ENCODE assay signal across 1 cellular context in the genomic region with DNA sequence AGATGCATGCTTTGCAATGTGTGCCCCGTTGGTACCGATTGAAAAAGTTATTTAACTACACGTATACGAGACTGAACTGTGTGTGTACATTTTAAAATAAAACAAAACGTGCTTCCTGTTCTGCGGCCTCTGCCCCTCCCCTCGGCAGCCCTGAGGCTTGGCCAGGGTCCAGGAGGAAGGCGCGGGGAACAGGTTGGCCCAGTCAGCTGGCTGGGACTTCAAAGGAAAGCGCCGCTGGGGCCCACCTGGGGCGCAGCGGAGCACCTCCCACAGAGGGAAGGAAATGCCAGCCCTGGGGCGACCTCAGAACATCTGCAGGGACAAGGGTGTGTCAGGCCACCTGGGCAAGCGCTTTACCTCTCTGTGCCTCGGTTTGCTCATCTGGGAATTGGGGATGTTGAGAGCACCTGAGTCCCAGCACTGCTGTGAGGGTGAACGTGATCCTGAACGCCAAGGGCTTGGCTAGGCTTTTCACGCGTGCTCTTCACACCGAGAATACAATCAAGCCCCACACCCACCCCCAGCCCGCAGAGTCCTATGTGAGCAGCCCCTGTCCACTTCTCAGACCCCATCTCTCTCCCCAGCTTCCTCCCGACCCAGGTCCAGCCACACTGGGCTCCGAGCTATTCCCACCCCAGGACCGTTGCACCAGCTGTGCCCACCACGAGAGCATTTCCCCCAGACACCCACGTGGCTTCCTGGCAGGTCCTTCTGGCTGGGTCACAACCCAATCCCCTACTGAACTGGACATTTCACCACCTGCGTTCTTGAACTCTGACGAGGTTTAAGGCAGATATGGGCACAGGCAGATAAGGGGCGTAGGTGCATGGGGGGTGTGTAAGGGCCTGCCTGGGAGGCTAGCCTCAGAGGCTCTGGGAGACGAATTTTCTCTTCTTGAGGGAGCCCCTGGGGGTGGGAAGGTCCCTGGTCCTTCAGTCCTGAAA.
TF ChIP-seq lines count a peak whose summit lies in the region.

No MANE protein-coding gene starts in this region.

TF ChIP-seq in HEK293, 187 proteins besides CTCF, POLR2A, EP300 and RAD21 (continued from another document and continues in another):
- TF ChIP-seq ZNF544 (tag by site-specific recombination; IDR thresholded peaks at IDR 0.05) (no peak), ZNF670 (tag by site-specific recombination; IDR thresholded peaks at IDR 0.05; ENCODE audit: low read depth) (no peak), ZNF292 (tag by site-specific recombination; IDR thresholded peaks at IDR 0.05; ENCODE audit: borderline replicate concordance, low read depth) (no peak), ZNF473 (tag by site-specific recombination; IDR thresholded peaks at IDR 0.05) (no peak), ZNF747 (tag by site-specific recombination; IDR thresholded peaks at IDR 0.05) (no peak), ZEB2 (tag by site-specific recombination; IDR thresholded peaks at IDR 0.05) (peak; percentile 49; the same call in 1 of the 2 replicates), ZNF2 (tag by site-specific recombination; IDR thresholded peaks at IDR 0.05) (no peak), HOXA7 (CRISPR knock-in tag; IDR thresholded peaks at IDR 0.05; ENCODE audit: borderline replicate concordance) (no peak), ZBTB8A (tag by site-specific recombination; IDR thresholded peaks at IDR 0.05) (peak; percentile 66), ZBTB1 (tag by site-specific recombination; IDR thresholded peaks at IDR 0.05) (no peak), PBX3 (CRISPR knock-in tag; IDR thresholded peaks at IDR 0.05) (no peak), SCRT2 (tag by site-specific recombination; IDR thresholded peaks at IDR 0.05) (peak; percentile 97), ZFP41 (tag by site-specific recombination; IDR thresholded peaks at IDR 0.05; ENCODE audit: borderline replicate concordance) (no peak), SP2 (tag by site-specific recombination; IDR thresholded peaks at IDR 0.05) (0 out of 2 replicates have a peak, but pooled peaks have one; percentile 18), FEZF1 (tag by site-specific recombination; IDR thresholded peaks at IDR 0.05) (no peak), PRDM6 (tag by site-specific recombination; IDR thresholded peaks at IDR 0.05) (no peak), BCL11A (tag by site-specific recombination; IDR thresholded peaks at IDR 0.05; ENCODE audit: low read depth) (no peak), GLIS1 (tag by site-specific recombination; IDR thresholded peaks at IDR 0.05) (peak; percentile 99), ZNF354C (tag by site-specific recombination; IDR thresholded peaks at IDR 0.05; ENCODE audit: borderline replicate concordance, low read depth) (no peak), ZNF394 (tag by site-specific recombination; IDR thresholded peaks at IDR 0.05; ENCODE audit: borderline replicate concordance) (peak; percentile 73), ZNF623 (tag by site-specific recombination; IDR thresholded peaks at IDR 0.05) (peak; percentile 80), ZNF701 (tag by site-specific recombination; IDR thresholded peaks at IDR 0.05) (no peak), ZNF37A (tag by site-specific recombination; IDR thresholded peaks at IDR 0.05) (no peak), SP7 (tag by site-specific recombination; IDR thresholded peaks at IDR 0.05) (peak; percentile 80), ZBTB48 (tag by site-specific recombination; IDR thresholded peaks at IDR 0.05) (no peak), ZNF274 (IDR thresholded peaks at IDR 0.05; ENCODE audit: low read length) (no peak), ZNF274 (tag by site-specific recombination; IDR thresholded peaks at IDR 0.05; ENCODE audit: borderline replicate concordance) (no peak), ZNF350 (tag by site-specific recombination; IDR thresholded peaks at IDR 0.05) (no peak), ZNF239 (tag by site-specific recombination; IDR thresholded peaks at IDR 0.05) (no peak), HOXD13 (CRISPR knock-in tag; IDR thresholded peaks at IDR 0.05; ENCODE audit: borderline replicate concordance) (no peak), ZNF175 (tag by site-specific recombination; IDR thresholded peaks at IDR 0.05) (no peak), ZNF248 (tag by site-specific recombination; IDR thresholded peaks at IDR 0.05) (no peak), ZNF174 (tag by site-specific recombination; IDR thresholded peaks at IDR 0.05) (no peak), PRDM10 (tag by site-specific recombination; IDR thresholded peaks at IDR 0.05) (no peak), ZNF585B (tag by site-specific recombination; IDR thresholded peaks at IDR 0.05) (no peak), GLI4 (tag by site-specific recombination; IDR thresholded peaks at IDR 0.05) (no peak), MZF1 (tag by site-specific recombination; IDR thresholded peaks at IDR 0.05; ENCODE audit: borderline replicate concordance) (no peak), ZNF169 (tag by site-specific recombination; IDR thresholded peaks at IDR 0.05) (no peak), ZNF768 (tag by site-specific recombination; IDR thresholded peaks at IDR 0.05) (no peak), KLF10 (tag by site-specific recombination; IDR thresholded peaks at IDR 0.05) (peak; percentile 84), ZNF302 (tag by site-specific recombination; IDR thresholded peaks at IDR 0.05; ENCODE audit: low read depth) (no peak), ZNF660 (tag by site-specific recombination; IDR thresholded peaks at IDR 0.05) (no peak), ZNF596 (tag by site-specific recombination; IDR thresholded peaks at IDR 0.05) (no peak), ZNF501 (tag by site-specific recombination; IDR thresholded peaks at IDR 0.05) (0 out of 2 replicates have a peak, but pooled peaks have one; percentile 27), ZSCAN30 (tag by site-specific recombination; IDR thresholded peaks at IDR 0.05) (peak; percentile 61; the same call in 1 of the 2 replicates), ZNF530 (tag by site-specific recombination; IDR thresholded peaks at IDR 0.05; ENCODE audit: low read depth) (no peak), SALL2 (tag by site-specific recombination; IDR thresholded peaks at IDR 0.05; ENCODE audit: borderline replicate concordance) (no peak), SP3 (tag by site-specific recombination; IDR thresholded peaks at IDR 0.05) (no peak), ZNF629 (tag by site-specific recombination; IDR thresholded peaks at IDR 0.05) (no peak), ZNF792 (tag by site-specific recombination; IDR thresholded peaks at IDR 0.05) (no peak; the same call in 1 of the 2 replicates), ZNF664 (tag by site-specific recombination; IDR thresholded peaks at IDR 0.05) (no peak), ZNF610 (tag by site-specific recombination; IDR thresholded peaks at IDR 0.05; ENCODE audit: borderline replicate concordance) (peak; percentile 52; the same call in 1 of the 2 replicates)
- TF ChIP-seq, protein P1, sequence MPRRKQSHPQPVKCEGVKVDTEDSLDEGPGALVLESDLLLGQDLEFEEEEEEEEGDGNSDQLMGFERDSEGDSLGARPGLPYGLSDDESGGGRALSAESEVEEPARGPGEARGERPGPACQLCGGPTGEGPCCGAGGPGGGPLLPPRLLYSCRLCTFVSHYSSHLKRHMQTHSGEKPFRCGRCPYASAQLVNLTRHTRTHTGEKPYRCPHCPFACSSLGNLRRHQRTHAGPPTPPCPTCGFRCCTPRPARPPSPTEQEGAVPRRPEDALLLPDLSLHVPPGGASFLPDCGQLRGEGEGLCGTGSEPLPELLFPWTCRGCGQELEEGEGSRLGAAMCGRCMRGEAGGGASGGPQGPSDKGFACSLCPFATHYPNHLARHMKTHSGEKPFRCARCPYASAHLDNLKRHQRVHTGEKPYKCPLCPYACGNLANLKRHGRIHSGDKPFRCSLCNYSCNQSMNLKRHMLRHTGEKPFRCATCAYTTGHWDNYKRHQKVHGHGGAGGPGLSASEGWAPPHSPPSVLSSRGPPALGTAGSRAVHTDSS (tag by site-specific recombination; IDR thresholded peaks at IDR 0.05) = no peak
- TF ChIP-seq, protein P2, sequence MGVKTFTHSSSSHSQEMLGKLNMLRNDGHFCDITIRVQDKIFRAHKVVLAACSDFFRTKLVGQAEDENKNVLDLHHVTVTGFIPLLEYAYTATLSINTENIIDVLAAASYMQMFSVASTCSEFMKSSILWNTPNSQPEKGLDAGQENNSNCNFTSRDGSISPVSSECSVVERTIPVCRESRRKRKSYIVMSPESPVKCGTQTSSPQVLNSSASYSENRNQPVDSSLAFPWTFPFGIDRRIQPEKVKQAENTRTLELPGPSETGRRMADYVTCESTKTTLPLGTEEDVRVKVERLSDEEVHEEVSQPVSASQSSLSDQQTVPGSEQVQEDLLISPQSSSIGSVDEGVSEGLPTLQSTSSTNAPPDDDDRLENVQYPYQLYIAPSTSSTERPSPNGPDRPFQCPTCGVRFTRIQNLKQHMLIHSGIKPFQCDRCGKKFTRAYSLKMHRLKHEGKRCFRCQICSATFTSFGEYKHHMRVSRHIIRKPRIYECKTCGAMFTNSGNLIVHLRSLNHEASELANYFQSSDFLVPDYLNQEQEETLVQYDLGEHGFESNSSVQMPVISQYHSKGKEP (tag by site-specific recombination; IDR thresholded peaks at IDR 0.05) = 0 out of 2 replicates have a peak, but pooled peaks have one; percentile 22
- TF ChIP-seq, protein P3, sequence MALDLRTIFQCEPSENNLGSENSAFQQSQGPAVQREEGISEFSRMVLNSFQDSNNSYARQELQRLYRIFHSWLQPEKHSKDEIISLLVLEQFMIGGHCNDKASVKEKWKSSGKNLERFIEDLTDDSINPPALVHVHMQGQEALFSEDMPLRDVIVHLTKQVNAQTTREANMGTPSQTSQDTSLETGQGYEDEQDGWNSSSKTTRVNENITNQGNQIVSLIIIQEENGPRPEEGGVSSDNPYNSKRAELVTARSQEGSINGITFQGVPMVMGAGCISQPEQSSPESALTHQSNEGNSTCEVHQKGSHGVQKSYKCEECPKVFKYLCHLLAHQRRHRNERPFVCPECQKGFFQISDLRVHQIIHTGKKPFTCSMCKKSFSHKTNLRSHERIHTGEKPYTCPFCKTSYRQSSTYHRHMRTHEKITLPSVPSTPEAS (tag by site-specific recombination; IDR thresholded peaks at IDR 0.05) = 0 out of 2 replicates have a peak, but pooled peaks have one; percentile 18
- TF ChIP-seq, protein P4, sequence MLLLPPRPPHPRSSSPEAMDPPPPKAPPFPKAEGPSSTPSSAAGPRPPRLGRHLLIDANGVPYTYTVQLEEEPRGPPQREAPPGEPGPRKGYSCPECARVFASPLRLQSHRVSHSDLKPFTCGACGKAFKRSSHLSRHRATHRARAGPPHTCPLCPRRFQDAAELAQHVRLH (tag by site-specific recombination; IDR thresholded peaks at IDR 0.05) = peak; percentile 81; the same call in 1 of the 2 replicates
- TF ChIP-seq, protein P5, sequence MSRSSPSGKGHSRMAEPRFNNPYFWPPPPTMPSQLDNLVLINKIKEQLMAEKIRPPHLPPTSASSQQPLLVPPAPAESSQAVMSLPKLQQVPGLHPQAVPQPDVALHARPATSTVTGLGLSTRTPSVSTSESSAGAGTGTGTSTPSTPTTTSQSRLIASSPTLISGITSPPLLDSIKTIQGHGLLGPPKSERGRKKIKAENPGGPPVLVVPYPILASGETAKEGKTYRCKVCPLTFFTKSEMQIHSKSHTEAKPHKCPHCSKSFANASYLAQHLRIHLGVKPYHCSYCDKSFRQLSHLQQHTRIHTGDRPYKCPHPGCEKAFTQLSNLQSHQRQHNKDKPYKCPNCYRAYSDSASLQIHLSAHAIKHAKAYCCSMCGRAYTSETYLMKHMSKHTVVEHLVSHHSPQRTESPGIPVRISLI (tag by site-specific recombination; IDR thresholded peaks at IDR 0.05) = no peak
